ENCODE assay signal across 12 cellular contexts in the genomic region with DNA sequence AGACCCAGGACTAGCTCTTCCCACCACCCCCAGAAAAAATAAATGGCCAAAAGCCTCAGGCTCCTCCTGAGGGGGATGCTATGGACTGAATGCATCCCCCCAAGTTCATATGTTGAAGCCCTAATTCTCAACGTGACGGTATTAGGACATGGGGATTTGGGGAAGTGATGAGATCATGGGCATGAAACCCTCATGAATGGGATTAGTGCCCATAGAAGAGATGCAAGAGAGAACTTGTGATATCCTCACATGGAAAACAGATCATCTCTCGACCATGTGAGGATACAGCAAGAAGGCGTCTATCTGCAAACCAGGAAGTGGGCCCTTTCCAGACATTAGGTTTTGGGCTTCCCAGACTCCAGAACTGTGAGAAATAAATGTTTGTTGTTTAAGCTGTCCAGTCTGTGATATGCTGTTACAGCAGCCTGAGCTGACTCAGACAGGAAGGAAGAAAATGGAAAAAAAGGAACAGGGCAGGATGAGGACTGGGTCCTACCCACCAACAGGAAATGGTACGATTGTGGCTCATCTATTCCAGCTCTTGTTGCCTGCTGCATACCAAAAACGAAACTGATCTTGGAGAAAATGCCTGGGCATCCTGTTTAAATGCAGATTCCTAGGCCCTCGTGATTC. TPM values are rescaled to one million over a fixed set of nuclear protein-coding genes. Genes with fewer than 3 reads are reported as not detected.
DNase-seq lines count a peak whose midpoint lies in the region; ATAC-seq and TF ChIP-seq lines count a peak whose summit lies in the region.
"Had no signal": no experiment of that assay in that cellular context is flagged by ENCODE, and none has a peak within 500 bp of the region (broad histone marks: within the 10 kb centered on the region; RNA-seq: fewer than 3 reads in every experiment).

No MANE protein-coding gene starts in this region.

- no peaks in the 10 kb centered on the region for H3K36me3 ChIP-seq in neutrophil

- H3K4me3 Mint-ChIP-seq in activated CD4-positive, alpha-beta T cell treated with anti-CD3 and anti-CD28 coated beads for 36 hours = no peak overlapping the region
- H3K4me3 Mint-ChIP-seq: brain, natural killer cell had no signal

- TF ChIP-seq CTCF in neutrophil (IDR thresholded peaks at IDR 0.05) = no peak

- H3K36me3 Mint-ChIP-seq in activated CD4-positive, alpha-beta T cell treated with anti-CD3 and anti-CD28 coated beads for 36 hours (ENCODE audit: low read depth) = no peaks in the 10 kb centered on the region
- H3K36me3 Mint-ChIP-seq: brain had no signal

- CTCF ChIA-PET in activated CD4-positive, alpha-beta T cell treated with anti-CD3 and anti-CD28 coated beads for 36 hours (lab: Charles Lee) = no interaction called here

- peak; percentile 64 for ATAC-seq in activated CD4-positive, alpha-beta T cell treated with anti-CD3 and anti-CD28 coated beads for 36 hours
- ATAC-seq: natural killer cell had no signal

- DNase-seq in activated CD4-positive, alpha-beta T cell treated with anti-CD3 and anti-CD28 coated beads for 36 hours = peak; percentile 31
- DNase-seq in activated CD4-positive, alpha-beta T cell treated with anti-CD3 and anti-CD28 coated beads for 4 hours = no peak
- peak; percentile 76 for DNase-seq in NOMO-1 treated with dmso at 0.1 percent for 144 hours (lab: John Stamatoyannopoulos, UW; ENCODE audit: unreplicated experiment)
- DNase-seq in amniotic epithelial cell (ENCODE audit: low read depth) = peak; percentile 40
- DNase-seq in epidermal melanocyte (ENCODE audit: insufficient read length, low spot score) = no peak
- no peak for DNase-seq in activated CD8-positive, alpha-beta memory T cell treated with anti-CD3 and anti-CD28 coated beads, Interleukin-2, amount 50 U/mL, for 4 hours
- no peak for DNase-seq in medulla oblongata (ENCODE audit: extremely low spot score)
- DNase-seq: glutamatergic neuron, natural killer cell, NCI-H1092 treated with DMSO at 0.1 percent for 48 hours had no signal

- POLR2A ChIA-PET in activated CD4-positive, alpha-beta T cell treated with anti-CD3 and anti-CD28 coated beads for 36 hours (lab: Charles Lee) = no interaction called here

- peaks cover 15% of the 10 kb centered on the region for H3K4me1 Mint-ChIP-seq in activated CD4-positive, alpha-beta T cell treated with anti-CD3 and anti-CD28 coated beads for 36 hours

- H3K4me3 ChIP-seq in neutrophil (ENCODE audit: low read depth in 1 of 2, low read length in 1 of 2) = no peak overlapping the region

- intact Hi-C loops in activated CD4-positive, alpha-beta T cell treated with anti-CD3 and anti-CD28 coated beads for 36 hours (cut with DNase I, micrococcal nuclease) = no loop called here

- peak overlapping the region; percentile 2 for H3K27ac Mint-ChIP-seq in activated CD4-positive, alpha-beta T cell treated with anti-CD3 and anti-CD28 coated beads for 36 hours
- H3K27ac Mint-ChIP-seq: brain had no signal

- H3K9me3 ChIP-seq in neutrophil = no peaks in the 10 kb centered on the region

- H3K27me3 Mint-ChIP-seq in activated CD4-positive, alpha-beta T cell treated with anti-CD3 and anti-CD28 coated beads for 36 hours = peaks cover 8% of the 10 kb centered on the region

- peaks cover 14% of the 10 kb centered on the region for H3K9me3 Mint-ChIP-seq in activated CD4-positive, alpha-beta T cell treated with anti-CD3 and anti-CD28 coated beads for 36 hours (ENCODE audit: low read depth)

- no peaks in the 10 kb centered on the region for H3K27me3 ChIP-seq in neutrophil

- H3K27ac ChIP-seq in neutrophil = peak overlapping the region; percentile 68

- H3K4me1 ChIP-seq in neutrophil (ENCODE audit: control insufficient read depth in 1 of 2, insufficient read depth in 1 of 2, low read depth in 1 of 2, low read length in 1 of 2) = peaks cover 53 to 58% of the 10 kb centered on the region in 2 experiments

RNA-seq across cellular contexts. Expression of gene SSTR2, which starts 21.9 kb away (rescaled TPM):
- under 1 TPM; 0.11 to 0.16 TPM for total RNA-seq in activated CD4-positive, alpha-beta T cell treated with anti-CD3 and anti-CD28 coated beads for 36 hours
- total RNA-seq: natural killer cell had no signal

RNA-seq across cellular contexts. Expression of gene COG1, which starts 50.0 kb away (rescaled TPM):
- total RNA-seq in activated CD4-positive, alpha-beta T cell treated with anti-CD3 and anti-CD28 coated beads for 36 hours = 10 to 100 TPM; 25.6 to 39.0 TPM

RNA-seq across cellular contexts. Expression of gene SLC39A11, which starts 50.4 kb away (rescaled TPM):
- total RNA-seq in activated CD4-positive, alpha-beta T cell treated with anti-CD3 and anti-CD28 coated beads for 36 hours = 10 to 100 TPM; 12.5 to 17.2 TPM

Comparison
In these comparisons a context has a peak if more than half of its experiments do, and no peak if none do; other contexts are left out.
1. DNase-seq: peak in activated CD4-positive, alpha-beta T cell treated with anti-CD3 and anti-CD28 coated beads for 36 hours (single experiment), NOMO-1 treated with dmso at 0.1 percent for 144 hours (single experiment) and amniotic epithelial cell (single experiment); none in activated CD4-positive, alpha-beta T cell treated with anti-CD3 and anti-CD28 coated beads for 4 hours (0 of 2), epidermal melanocyte (single experiment), activated CD8-positive, alpha-beta memory T cell treated with anti-CD3 and anti-CD28 coated beads, Interleukin-2, amount 50 U/mL, for 4 hours (single experiment) and medulla oblongata (single experiment).